13 cellular contexts compared by ENCODE assay signal in the genomic region with DNA sequence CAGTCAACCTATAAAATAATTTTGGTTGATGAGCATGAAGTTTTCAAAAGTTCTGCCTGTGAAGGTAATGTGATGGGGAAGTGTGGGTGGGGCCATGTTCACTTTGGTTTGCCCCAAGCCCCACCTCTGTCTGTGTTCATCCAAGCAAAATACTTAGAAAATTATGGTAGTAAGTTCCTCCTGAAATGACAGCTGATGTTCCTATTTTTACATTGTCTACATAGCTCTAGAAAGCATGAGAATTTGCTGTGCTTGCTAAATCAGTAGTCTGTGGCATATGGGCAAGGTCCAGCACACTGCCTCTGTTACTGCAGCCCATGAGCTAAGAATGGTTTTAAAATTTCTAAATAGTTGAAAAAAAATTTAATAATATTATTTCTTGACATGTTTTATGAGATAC. TPM values are rescaled to one million over a fixed set of nuclear protein-coding genes. Genes with fewer than 3 reads are reported as not detected.
A peak's percentile ranks its signal among the peaks of the same experiment; 100 is the strongest.
DNase-seq lines count a peak whose midpoint lies in the region; ATAC-seq and TF ChIP-seq lines count a peak whose summit lies in the region.
"Had no signal": no experiment of that assay in that cellular context is flagged by ENCODE, and none has a peak within 500 bp of the region (broad histone marks: within the 10 kb centered on the region; RNA-seq: fewer than 3 reads in every experiment).

No MANE protein-coding gene starts in this region.

- H3K36me3 ChIP-seq in stomach (no peaks in the 10 kb centered on the region), right atrium auricular region (no peaks in the 10 kb centered on the region)

- TF ChIP-seq CTCF in stomach (IDR thresholded peaks at IDR 0.05) (no peak), right atrium auricular region (IDR thresholded peaks at IDR 0.05) (no peak)

- intact Hi-C loops in Right ventricle myocardium superior (cut with DNase I) (no loop called here), cardiac septum (cut with DNase I) (no loop called here), stomach (cut with DNase I; ENCODE audit: low total_unique reads) (no loop called here)

- H3K27ac ChIP-seq in stomach (no peak overlapping the region), right atrium auricular region (no peak overlapping the region)

- no peak for TF ChIP-seq EP300 in stomach (IDR thresholded peaks at IDR 0.05)

- H3K9me3 ChIP-seq in stomach, result no peaks in the 10 kb centered on the region
- no peaks in the 10 kb centered on the region for H3K9me3 ChIP-seq in right atrium auricular region

- H3K27me3 ChIP-seq in stomach (no peaks in the 10 kb centered on the region), right atrium auricular region (no peaks in the 10 kb centered on the region)

- H3K4me3 ChIP-seq in stomach (no peak overlapping the region), right atrium auricular region (no peak overlapping the region)

- ATAC-seq in Right ventricle myocardium superior (ENCODE audit: poor library complexity) (peak; percentile 34), HG03103 (IDR thresholded peaks at IDR 0.05; ENCODE audit: low read depth, unreplicated experiment) (peak; percentile 37)
- ATAC-seq: activated naive CD4-positive, alpha-beta T cell treated with anti-CD3 and anti-CD28 coated beads, Interleukin-2, amount 50 U/mL, for 72 hours had no signal

- H3K4me1 ChIP-seq in stomach, result peaks cover 24 to 41% (median 33%) of the 10 kb centered on the region in 4 donors
- H3K4me1 ChIP-seq in right atrium auricular region, result peaks cover 0 to 14% of the 10 kb centered on the region in 2 donors

- no peak for TF ChIP-seq POLR2A in stomach (IDR thresholded peaks at IDR 0.05)

- DNase-seq in Right ventricle myocardium superior (no peak), cardiac septum (ENCODE audit: low spot score) (no peak), SKM-1 treated with dmso at 0.1 percent for 144 hours (lab: John Stamatoyannopoulos, UW; ENCODE audit: unreplicated experiment) (peak; percentile 10), DMS153 treated with DMSO at 0.1 percent for 48 hours (lab: John Stamatoyannopoulos, UW; ENCODE audit: unreplicated experiment) (no peak), stomach (no peak), right atrium auricular region (ENCODE audit: low spot score) (no peak), 8988T (no peak)
- DNase-seq: activated CD4-positive, alpha-beta memory T cell treated with anti-CD3 and anti-CD28 coated beads for 36 hours; NCI-H446 treated with DMSO at 0.1 percent for 48 hours; nephron progenitor cell; stimulated activated CD8-positive, alpha-beta memory T cell treated with anti-CD3 and anti-CD28 coated beads, Interleukin-4, amount 100 ng/mL, for 48 hours had no signal

RNA-seq across cellular contexts. Expression of gene CP, which starts 21.9 kb away (rescaled TPM):
- total RNA-seq in Right ventricle myocardium superior (4.7 TPM), cardiac septum (8.1 TPM), stomach (1 to 10 TPM in 2 of 5 donors, under 1 TPM in 1, not detected in 2; 0.73 to 7.5 (median 2.8) TPM), right atrium auricular region (10 to 100 TPM in 1 of 2 donors, 1 to 10 TPM in 1; 6.8 to 68.4 TPM)
- polyA plus RNA-seq in stomach, result 10 to 100 TPM in 2 of 3 donors, under 1 TPM in 1; 0.46 to 15.4 (median 10.1) TPM
- total RNA-seq: activated CD4-positive, alpha-beta memory T cell treated with anti-CD3 and anti-CD28 coated beads for 36 hours; activated naive CD4-positive, alpha-beta T cell treated with anti-CD3 and anti-CD28 coated beads, Interleukin-2, amount 50 U/mL, for 72 hours had no signal
